ENCODE assay signal across 8 cellular contexts in the genomic region with DNA sequence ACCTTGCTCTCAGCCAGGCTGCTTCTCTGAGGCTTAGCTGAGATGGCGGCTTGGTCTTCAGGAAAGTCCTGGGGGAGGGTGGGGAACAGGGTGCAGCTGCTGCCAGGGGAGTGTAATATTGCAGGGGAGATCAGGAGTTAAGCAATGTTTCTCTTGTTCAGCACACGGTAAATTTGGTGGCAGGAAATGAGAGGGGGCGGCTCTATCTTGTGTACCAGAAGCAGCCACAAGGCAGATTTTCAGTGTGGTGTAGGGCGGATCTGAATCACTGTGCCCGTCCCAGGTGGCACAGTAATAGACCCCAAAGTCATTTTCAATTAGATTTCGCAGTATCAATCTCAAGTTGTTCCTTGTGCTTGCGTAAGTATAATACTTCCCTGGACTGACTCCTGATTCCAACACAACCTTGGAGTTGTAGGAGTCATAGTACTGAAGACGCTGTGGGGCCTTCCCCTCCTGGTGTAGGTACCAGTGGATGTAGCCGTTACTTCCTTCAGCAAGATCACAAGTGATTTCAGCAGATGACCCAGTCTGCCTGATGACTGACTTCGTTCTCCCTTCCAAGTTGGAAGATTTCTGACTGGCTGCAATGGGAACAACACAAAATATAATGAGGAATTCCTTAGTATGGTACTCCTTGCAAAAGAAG.
DNase-seq lines count a peak whose midpoint lies in the region; ATAC-seq and TF ChIP-seq lines count a peak whose summit lies in the region.
"Not testable (repeated sequence)": the region's sequence is repeated elsewhere in the genome, so short reads cannot be mapped to it uniquely, and the experiment has no call there.

No MANE protein-coding gene starts in this region.

- not testable (repeated sequence) for TF ChIP-seq CTCF in Peyer's patch (IDR thresholded peaks at IDR 0.05); spleen (IDR thresholded peaks at IDR 0.05 in 8 of 11, conservative IDR thresholded peaks at IDR 0.05 in 3 of 11)

- H3K27ac Mint-ChIP-seq in activated naive CD8-positive, alpha-beta T cell treated with anti-CD3 and anti-CD28 coated beads, Interleukin-2, amount 10 ng/mL, durations not matched to agents 7 days and 5 days: peak overlapping the region; percentile 96

- DNase-seq in CD1c-positive myeloid dendritic cell (ENCODE audit: extremely low spot score): peak; percentile 29
- peak in 2 of 3 donors; percentile 62 to 73 for DNase-seq in Peyer's patch
- peak; percentile 56 to 63 for DNase-seq in activated CD4-positive, alpha-beta T cell treated with anti-CD3 and anti-CD28 coated beads, Interleukin-2, amount 50 U/mL, for 48 hours
- peak; percentile 42 for DNase-seq in activated naive CD8-positive, alpha-beta T cell treated with anti-CD3 and anti-CD28 coated beads, Interleukin-2, amount 10 ng/mL, durations not matched to agents 7 days and 5 days
- DNase-seq in spleen: not testable (repeated sequence)

- not testable (repeated sequence) for H3K27me3 Mint-ChIP-seq in activated naive CD8-positive, alpha-beta T cell treated with anti-CD3 and anti-CD28 coated beads, Interleukin-2, amount 10 ng/mL, durations not matched to agents 7 days and 5 days

- H3K27ac ChIP-seq in Peyer's patch (peak overlapping the region; percentile 24 to 70 (median 38)), spleen (peak overlapping the region; percentile 16 to 93 (median 66))

- peaks cover 33% of the 10 kb centered on the region for H3K4me1 Mint-ChIP-seq in activated naive CD8-positive, alpha-beta T cell treated with anti-CD3 and anti-CD28 coated beads, Interleukin-2, amount 10 ng/mL, durations not matched to agents 7 days and 5 days

- ATAC-seq in GM18873 (IDR thresholded peaks at IDR 0.05; ENCODE audit: low FRiP score, unreplicated experiment) (peak; percentile 38), GM21825 (IDR thresholded peaks at IDR 0.05; ENCODE audit: unreplicated experiment) (peak; percentile 28), HG03378 (IDR thresholded peaks at IDR 0.05; ENCODE audit: unreplicated experiment) (peak; percentile 44)
- ATAC-seq in activated naive CD8-positive, alpha-beta T cell treated with anti-CD3 and anti-CD28 coated beads, Interleukin-2, amount 10 ng/mL, durations not matched to agents 7 days and 5 days (ENCODE audit: low read depth): peak; percentile 51

- not testable (repeated sequence) for H3K36me3 ChIP-seq in Peyer's patch, spleen

- H3K4me3 ChIP-seq in Peyer's patch (peak overlapping the region in 2 of 4 donors; percentile 10 to 25), spleen (peak overlapping the region in 3 of 8 donors; percentile 16 to 72 (median 25))

- H3K4me3 Mint-ChIP-seq in activated naive CD8-positive, alpha-beta T cell treated with anti-CD3 and anti-CD28 coated beads, Interleukin-2, amount 10 ng/mL, durations not matched to agents 7 days and 5 days: peak overlapping the region; percentile 87

- H3K4me1 ChIP-seq in Peyer's patch: not testable (repeated sequence)
- peaks cover 7 to 92% (median 42%) of the 10 kb centered on the region in 6 donors for H3K4me1 ChIP-seq in spleen

- not testable (repeated sequence) for H3K27me3 ChIP-seq in Peyer's patch; spleen (replicated peaks in 1 of 7)

- not testable (repeated sequence) for H3K9me3 Mint-ChIP-seq in activated naive CD8-positive, alpha-beta T cell treated with anti-CD3 and anti-CD28 coated beads, Interleukin-2, amount 10 ng/mL, durations not matched to agents 7 days and 5 days

- H3K36me3 Mint-ChIP-seq in activated naive CD8-positive, alpha-beta T cell treated with anti-CD3 and anti-CD28 coated beads, Interleukin-2, amount 10 ng/mL, durations not matched to agents 7 days and 5 days: not testable (repeated sequence)

- TF ChIP-seq POLR2A in Peyer's patch (IDR thresholded peaks at IDR 0.05); spleen (IDR thresholded peaks at IDR 0.05): not testable (repeated sequence)

- 16 to 54% (median 26%) methylated on average over 10 of the region's 10 CpGs for WGBS in spleen, 5 donors

- intact Hi-C loops in spleen (cut with DNase I; ENCODE audit: low total_unique reads): not testable (repeated sequence)

- not testable (repeated sequence) for H3K9me3 ChIP-seq in Peyer's patch, spleen

- POLR2A ChIA-PET in activated naive CD8-positive, alpha-beta T cell treated with anti-CD3 and anti-CD28 coated beads, Interleukin-2, amount 10 ng/mL, durations not matched to agents 7 days and 5 days (lab: Charles Lee): interaction anchor here (0.7 to 1.0 kb wide), 2 partner anchors 17 to 147 kb away, joined by 3 to 7 read pairs; no protein-coding TSS in a partner anchor
